In the genomic region with DNA sequence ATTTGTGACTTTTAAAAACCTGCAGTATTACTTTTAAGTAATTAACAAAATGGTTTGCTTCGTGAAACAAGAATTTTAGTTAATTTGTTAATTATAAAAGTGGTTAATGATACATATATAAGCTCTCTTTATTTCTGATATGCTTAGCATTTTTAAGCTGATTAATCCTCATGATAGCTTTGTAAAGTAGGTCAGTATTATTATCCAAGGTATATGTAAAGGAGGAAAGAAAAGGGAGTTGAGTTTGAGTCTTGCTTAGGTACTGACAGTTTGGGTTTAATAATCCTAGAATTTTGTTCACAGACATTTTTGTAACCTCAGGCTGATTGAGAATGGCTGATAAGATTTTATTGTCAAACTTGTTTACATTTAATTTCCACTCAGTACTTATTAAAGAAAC, we compare ENCODE assay signal across 15 cellular contexts. TPM values are rescaled to one million over a fixed set of nuclear protein-coding genes. Genes with fewer than 3 reads are reported as not detected.
A peak's percentile ranks its signal among the peaks of the same experiment; 100 is the strongest.
DNase-seq lines count a peak whose midpoint lies in the region; ATAC-seq, FAIRE-seq and TF ChIP-seq lines count a peak whose summit lies in the region.
"Had no signal": no experiment of that assay in that cellular context is flagged by ENCODE, and none has a peak within 500 bp of the region (broad histone marks: within the 10 kb centered on the region; RNA-seq: fewer than 3 reads in every experiment).

No MANE protein-coding gene starts in this region.

- TSS peak; percentile 54 for BruUV-seq in endothelial cell of umbilical vein (replicated peaks; lab: Mats Ljungman, UMichigan)

- dilution Hi-C loops in endothelial cell of umbilical vein (cut with MboI; ENCODE audit: extremely low pct_ligation_motif_present, low sequenced_read_pairs), result no loop called here

- peaks cover 5% of the 10 kb centered on the region; the same call in 1 of the 2 replicates for H3K36me3 ChIP-seq in DND-41 (ENCODE audit: insufficient read depth, low read length)
- H3K36me3 ChIP-seq in endothelial cell of umbilical vein (ENCODE audit: control insufficient read depth in 2 of 2, extremely low read depth in 1 of 2, insufficient read depth in 2 of 2, low read length in 2 of 2), result no peaks in the 10 kb centered on the region
- H3K36me3 ChIP-seq in gastrocnemius medialis, result no peaks in the 10 kb centered on the region
- H3K36me3 ChIP-seq: Peyer's patch, tibial artery had no signal

- H3K4me1 ChIP-seq in DND-41 (ENCODE audit: insufficient read depth, low read length) (peaks cover 28% of the 10 kb centered on the region), endothelial cell of umbilical vein (ENCODE audit: control insufficient read depth, extremely low read depth, insufficient read depth, low read length) (peaks cover 46% of the 10 kb centered on the region), gastrocnemius medialis (peaks cover 73 to 84% of the 10 kb centered on the region in 2 donors)

- ATAC-seq in DND-41 (ENCODE audit: insufficient read depth, low read depth) (no peak), gastrocnemius medialis (no peak), esophagus mucosa (no peak)
- ATAC-seq: sciatic nerve had no signal

- no peak for FAIRE-seq in endothelial cell of umbilical vein (lab: Jason Lieb, UNC)

- H3K79me2 ChIP-seq in DND-41 (ENCODE audit: insufficient read depth, low read length), result peaks cover 8% of the 10 kb centered on the region
- peaks cover 4% of the 10 kb centered on the region for H3K79me2 ChIP-seq in endothelial cell of umbilical vein (ENCODE audit: control insufficient read depth, insufficient read depth, low read length)

- no peak overlapping the region for H3K4me3 Mint-ChIP-seq in activated CD4-positive, alpha-beta memory T cell treated with anti-CD3 and anti-CD28 coated beads for 36 hours
- H3K4me3 Mint-ChIP-seq in activated CD4-positive, alpha-beta memory T cell treated with anti-CD3 and anti-CD28 coated beads, Interleukin-2, amount 10 ng/mL, durations not matched to agents 7 days and 5 days, result no peak overlapping the region
- H3K4me3 Mint-ChIP-seq: endodermal cell had no signal

- peaks cover 12% of the 10 kb centered on the region for H3K36me3 Mint-ChIP-seq in activated CD4-positive, alpha-beta memory T cell treated with anti-CD3 and anti-CD28 coated beads for 36 hours
- H3K36me3 Mint-ChIP-seq in activated CD4-positive, alpha-beta memory T cell treated with anti-CD3 and anti-CD28 coated beads, Interleukin-2, amount 10 ng/mL, durations not matched to agents 7 days and 5 days (ENCODE audit: low read depth), result peaks cover 21% of the 10 kb centered on the region

- no peak overlapping the region for H2AFZ ChIP-seq in DND-41 (ENCODE audit: low read depth, low read length)
- H2AFZ ChIP-seq in endothelial cell of umbilical vein (ENCODE audit: low read depth, low read length), result no peak overlapping the region

- peak overlapping the region; percentile 87 for H3K27ac Mint-ChIP-seq in activated CD4-positive, alpha-beta memory T cell treated with anti-CD3 and anti-CD28 coated beads for 36 hours
- no peak overlapping the region for H3K27ac Mint-ChIP-seq in activated CD4-positive, alpha-beta memory T cell treated with anti-CD3 and anti-CD28 coated beads, Interleukin-2, amount 10 ng/mL, durations not matched to agents 7 days and 5 days
- H3K27ac Mint-ChIP-seq: endodermal cell had no signal

- DNase-seq in activated CD4-positive, alpha-beta memory T cell treated with anti-CD3 and anti-CD28 coated beads for 36 hours, result no peak
- no peak for DNase-seq in activated CD4-positive, alpha-beta memory T cell treated with anti-CD3 and anti-CD28 coated beads, Interleukin-2, amount 10 ng/mL, durations not matched to agents 7 days and 5 days
- DNase-seq in DND-41 (no peak), endothelial cell of umbilical vein (ENCODE audit: low read depth, low spot score) (no peak), gastrocnemius medialis (no peak), NOMO-1 treated with DMSO at 0.1 percent for 48 hours (lab: John Stamatoyannopoulos, UW; ENCODE audit: unreplicated experiment) (no peak)
- DNase-seq in activated CD8-positive, alpha-beta memory T cell treated with anti-CD3 and anti-CD28 coated beads, Interleukin-2, amount 50 U/mL, for 48 hours, result no peak
- DNase-seq: endodermal cell, foreskin melanocyte, mesenchymal stem cell, tibial artery had no signal

- intact Hi-C loops in activated CD4-positive, alpha-beta memory T cell treated with anti-CD3 and anti-CD28 coated beads for 36 hours (cut with micrococcal nuclease), result loop anchor here (5.0 kb wide), 2 partner anchors 33 to 188 kb away; no protein-coding TSS in a partner anchor
- intact Hi-C loops in endothelial cell of umbilical vein (cut with micrococcal nuclease) (no loop called here), gastrocnemius medialis (cut with DNase I; ENCODE audit: low total_unique reads) (loop anchor here (5.0 to 10.0 kb wide), 2 partner anchors 123 to 181 kb away; no protein-coding TSS in a partner anchor)

- H3K27ac ChIP-seq in DND-41 (ENCODE audit: low read length) (peak overlapping the region; percentile 65; the same call in 1 of the 2 replicates), endothelial cell of umbilical vein (ENCODE audit: insufficient read depth, low read depth, low read length) (peak overlapping the region; percentile 85), gastrocnemius medialis (peak overlapping the region; percentile 75 to 86 (median 79))

- H3K9me3 ChIP-seq in DND-41 (ENCODE audit: insufficient read depth, low read length, severe bottlenecking) (no peaks in the 10 kb centered on the region), endothelial cell of umbilical vein (replicated peaks; ENCODE audit: control insufficient read depth, insufficient read depth, low read length) (no peaks in the 10 kb centered on the region), gastrocnemius medialis (no peaks in the 10 kb centered on the region)
- H3K9me3 ChIP-seq: neutrophil, Peyer's patch, tibial artery had no signal

- H3K9me1 ChIP-seq in endothelial cell of umbilical vein (replicated peaks; ENCODE audit: control insufficient read depth, extremely low read depth, insufficient read depth, low read length), result no peaks in the 10 kb centered on the region

- in situ Hi-C loops in gastrocnemius medialis (cut with MboI; ENCODE audit: low sequenced_read_pairs in 4 of 4), result no loop called here

- TF ChIP-seq CTCF in DND-41 (IDR thresholded peaks at IDR 0.05; ENCODE audit: borderline replicate concordance, extremely low read depth, low read length, poor library complexity, severe bottlenecking) (no peak), endothelial cell of umbilical vein (IDR thresholded peaks at IDR 0.05; ENCODE audit: extremely low read depth in 1 of 2, insufficient read depth in 1 of 2, low read depth in 1 of 2, low read length in 2 of 2) (no peak), gastrocnemius medialis (IDR thresholded peaks at IDR 0.05 in 4 of 5, conservative IDR thresholded peaks at IDR 0.05 in 1 of 5) (no peak)

- H3K27me3 ChIP-seq in DND-41 (ENCODE audit: insufficient read depth, low read length, poor library complexity) (no peaks in the 10 kb centered on the region), endothelial cell of umbilical vein (ENCODE audit: control insufficient read depth in 2 of 2, insufficient read depth in 2 of 2, low read length in 2 of 2) (no peaks in the 10 kb centered on the region), gastrocnemius medialis (no peaks in the 10 kb centered on the region)
- H3K27me3 ChIP-seq: neutrophil, Peyer's patch, tibial artery had no signal

- no peak overlapping the region for H3K4me3 ChIP-seq in DND-41 (ENCODE audit: low read depth in 1 of 2, low read length in 2 of 2)
- no peak overlapping the region for H3K4me3 ChIP-seq in endothelial cell of umbilical vein (replicated peaks in 1 of 3; ENCODE audit: insufficient read depth in 1 of 3, low read depth in 1 of 3, low read length in 3 of 3)
- no peak overlapping the region for H3K4me3 ChIP-seq in gastrocnemius medialis
- H3K4me3 ChIP-seq: Peyer's patch, tibial artery had no signal

- H3K9me3 Mint-ChIP-seq in activated CD4-positive, alpha-beta memory T cell treated with anti-CD3 and anti-CD28 coated beads for 36 hours, result no peaks in the 10 kb centered on the region
- H3K9me3 Mint-ChIP-seq in activated CD4-positive, alpha-beta memory T cell treated with anti-CD3 and anti-CD28 coated beads, Interleukin-2, amount 10 ng/mL, durations not matched to agents 7 days and 5 days, result no peaks in the 10 kb centered on the region
- H3K9me3 Mint-ChIP-seq: endodermal cell had no signal

- peaks cover 2% of the 10 kb centered on the region; the same call in 1 of the 2 replicates for H4K20me1 ChIP-seq in DND-41 (ENCODE audit: insufficient read depth, low read length)
- H4K20me1 ChIP-seq in endothelial cell of umbilical vein (replicated peaks; ENCODE audit: control insufficient read depth, extremely low read depth, insufficient read depth, low read length), result no peaks in the 10 kb centered on the region

- POLR2A ChIA-PET in activated CD4-positive, alpha-beta memory T cell treated with anti-CD3 and anti-CD28 coated beads for 36 hours (lab: Charles Lee), result interaction anchor here (0.7 to 3.4 kb wide), 2 partner anchors 22 to 331 kb away, joined by 3 to 28 read pairs; partner anchors contain the start of gene HERC3
- POLR2A ChIA-PET in activated CD4-positive, alpha-beta memory T cell treated with anti-CD3 and anti-CD28 coated beads, Interleukin-2, amount 10 ng/mL, durations not matched to agents 7 days and 5 days (lab: Charles Lee), result interaction anchor here (1.0 to 4.3 kb wide), 3 partner anchors 15 to 330 kb away, joined by 5 to 36 read pairs (median 31); partner anchors contain the start of genes HERC3 and PPM1K
- POLR2A ChIA-PET in endothelial cell of umbilical vein (lab: Charles Lee), result interaction anchor here (1.2 kb wide), 1 partner anchor 22 kb away, joined by 3 read pairs; the partner anchor contains the start of gene HERC3

- H3K4me2 ChIP-seq in DND-41 (ENCODE audit: insufficient read depth, low read length) (peak overlapping the region; percentile 49), endothelial cell of umbilical vein (ENCODE audit: insufficient read depth, low read length) (peak overlapping the region; percentile 70)

- CTCF ChIA-PET in activated CD4-positive, alpha-beta memory T cell treated with anti-CD3 and anti-CD28 coated beads for 36 hours (lab: Charles Lee), result interaction anchor here (1.2 to 3.1 kb wide), 5 partner anchors 20 to 74 kb away, joined by 4 to 8 read pairs (median 7); partner anchors contain the start of gene HERC3
- CTCF ChIA-PET in activated CD4-positive, alpha-beta memory T cell treated with anti-CD3 and anti-CD28 coated beads, Interleukin-2, amount 10 ng/mL, durations not matched to agents 7 days and 5 days (lab: Charles Lee), result interaction anchor here (1.0 to 2.6 kb wide), 3 partner anchors 14 to 74 kb away, joined by 3 to 16 read pairs (median 8); no protein-coding TSS in a partner anchor
- CTCF ChIA-PET in endothelial cell of umbilical vein (lab: Charles Lee), result interaction anchor here (1.1 to 3.9 kb wide), 11 partner anchors 11 to 80 kb away, joined by 3 to 25 read pairs (median 8); partner anchors contain the start of gene HERC3

- no peaks in the 10 kb centered on the region for H3K27me3 Mint-ChIP-seq in activated CD4-positive, alpha-beta memory T cell treated with anti-CD3 and anti-CD28 coated beads for 36 hours
- no peaks in the 10 kb centered on the region for H3K27me3 Mint-ChIP-seq in activated CD4-positive, alpha-beta memory T cell treated with anti-CD3 and anti-CD28 coated beads, Interleukin-2, amount 10 ng/mL, durations not matched to agents 7 days and 5 days

- H3K9ac ChIP-seq in DND-41 (ENCODE audit: low read depth, low read length) (no peak overlapping the region), endothelial cell of umbilical vein (replicated peaks; ENCODE audit: extremely low read depth, insufficient read depth, low read length) (peak overlapping the region; percentile 25)

- H3K4me1 Mint-ChIP-seq in activated CD4-positive, alpha-beta memory T cell treated with anti-CD3 and anti-CD28 coated beads for 36 hours (ENCODE audit: low read depth), result peaks cover 76% of the 10 kb centered on the region
- H3K4me1 Mint-ChIP-seq in activated CD4-positive, alpha-beta memory T cell treated with anti-CD3 and anti-CD28 coated beads, Interleukin-2, amount 10 ng/mL, durations not matched to agents 7 days and 5 days, result peaks cover 49% of the 10 kb centered on the region

- TF ChIP-seq POLR2A in endothelial cell of umbilical vein (IDR thresholded peaks at IDR 0.05; ENCODE audit: low read depth, low read length) (no peak), gastrocnemius medialis (IDR thresholded peaks at IDR 0.05) (no peak)

RNA-seq across cellular contexts. Expression of gene HERC3, which starts 21.8 kb away (rescaled TPM):
- 10 to 100 TPM; 29.0 to 30.2 TPM for total RNA-seq in activated CD4-positive, alpha-beta memory T cell treated with anti-CD3 and anti-CD28 coated beads for 36 hours
- 10 to 100 TPM; 36.9 to 41.9 TPM for total RNA-seq in activated CD4-positive, alpha-beta memory T cell treated with anti-CD3 and anti-CD28 coated beads, Interleukin-2, amount 10 ng/mL, durations not matched to agents 7 days and 5 days
- total RNA-seq in endothelial cell of umbilical vein, result 21.2 and 25.6 TPM in 2 replicates
- polyA plus RNA-seq in endothelial cell of umbilical vein, result 4.3 and 6.3 TPM in 2 replicates
- polyA plus RNA-seq in endothelial cell of umbilical vein (2011; cell fraction: cytosol; rRNA removed), result 6.6 and 7.0 TPM in 2 replicates
- 12.9 and 18.7 TPM in 2 replicates for polyA plus RNA-seq in endothelial cell of umbilical vein (2011; cell fraction: nucleus; rRNA removed)
- 12.2 and 15.4 TPM in 2 replicates for polyA plus RNA-seq in endothelial cell of umbilical vein (2012)
- 25.6 and 26.1 TPM in 2 replicates for polyA minus RNA-seq in endothelial cell of umbilical vein
- 5.1 TPM for polyA minus RNA-seq in endothelial cell of umbilical vein (2011; cell fraction: cytosol; rRNA and poly(A)+ RNA removed)
- 29.2 and 41.4 TPM in 2 replicates for polyA minus RNA-seq in endothelial cell of umbilical vein (2011; cell fraction: nucleus; rRNA and poly(A)+ RNA removed)
- total RNA-seq in gastrocnemius medialis, result 10 to 100 TPM; 16.2 to 32.3 (median 21.9) TPM
- total RNA-seq in esophagus mucosa, result 20.9 TPM
